Comparison of ENCODE assay signal across 8 cellular contexts in genomic region chr15:45167631-45168205, GRCh38. TPM values are rescaled to one million over a fixed set of nuclear protein-coding genes. Genes with fewer than 3 reads are reported as not detected.
DNase-seq lines count a peak whose midpoint lies in the region; ATAC-seq and TF ChIP-seq lines count a peak whose summit lies in the region.

No MANE protein-coding gene starts in this region.

- peak overlapping the region; percentile 66 to 76 (median 74) for H3K4me3 Mint-ChIP-seq in T-cell

- no peak overlapping the region for H3K27ac ChIP-seq in DOHH2 (ENCODE audit: low read depth, low read length)

- H3K36me3 ChIP-seq in DOHH2 (ENCODE audit: control insufficient read depth, low read length): no peaks in the 10 kb centered on the region

- CTCF ChIA-PET in T-cell (lab: Charles Lee): interaction anchor here (0.5 to 1.8 kb wide), 7 partner anchors 9 to 290 kb away, joined by 3 to 14 read pairs (median 5); no protein-coding TSS in a partner anchor

- TF ChIP-seq CTCF in DOHH2 (IDR thresholded peaks at IDR 0.05; ENCODE audit: low read depth, low read length, poor library complexity, severe bottlenecking) (no peak), fibroblast of pulmonary artery (IDR thresholded peaks at IDR 0.05; ENCODE audit: low read length, missing control alignments) (no peak), retinal pigment epithelial cell (conservative IDR thresholded peaks at IDR 0.05; ENCODE audit: low read depth, low read length) (no peak)

- POLR2A ChIA-PET in T-cell (lab: Charles Lee): interaction anchor here (0.9 to 1.6 kb wide), 2 partner anchors 33 to 114 kb away, joined by 3 to 7 read pairs; no protein-coding TSS in a partner anchor

- H4K20me1 ChIP-seq in DOHH2 (ENCODE audit: control insufficient read depth, insufficient read depth, low read depth, low read length): no peaks in the 10 kb centered on the region

- H3K27me3 Mint-ChIP-seq in T-cell: no peaks in the 10 kb centered on the region

- no peaks in the 10 kb centered on the region for H3K9me3 ChIP-seq in DOHH2 (ENCODE audit: control insufficient read depth, insufficient read depth, low read length)

- 0 out of 2 replicates have a peak, but pooled peaks cover 5% of the 10 kb centered on the region for H3F3A ChIP-seq in DOHH2 (ENCODE audit: control insufficient read depth, insufficient read depth)

- H3K27me3 ChIP-seq in DOHH2 (ENCODE audit: control insufficient read depth, low read length): no peaks in the 10 kb centered on the region

- DNase-seq in T-cell: no peak
- no peak for DNase-seq in fibroblast of pulmonary artery (ENCODE audit: low read depth)
- DNase-seq in retinal pigment epithelial cell (ENCODE audit: low read depth): no peak
- DNase-seq in ureter (ENCODE audit: low spot score): no peak
- no peak for DNase-seq in stimulated activated CD4-positive, alpha-beta T cell treated with anti-CD3 and anti-CD28 coated beads, Interleukin-2, amount 100 ng/mL, for 48 hours

- peaks cover 17% of the 10 kb centered on the region for H3K79me2 ChIP-seq in DOHH2 (ENCODE audit: control insufficient read depth, low read length)

- H3K9me2 ChIP-seq in DOHH2 (replicated peaks; ENCODE audit: control insufficient read depth, low read length): no peaks in the 10 kb centered on the region

- no peaks in the 10 kb centered on the region for H3K36me3 Mint-ChIP-seq in T-cell

- peak overlapping the region; percentile 82 for H3K4me2 ChIP-seq in DOHH2 (ENCODE audit: low read length)

- H3K4me1 ChIP-seq in DOHH2 (ENCODE audit: control insufficient read depth, low read length): peaks cover 31% of the 10 kb centered on the region

- H3K4me1 Mint-ChIP-seq in T-cell: peaks cover 11 to 23% (median 18%) of the 10 kb centered on the region in 3 donors

- H3K4me3 ChIP-seq in DOHH2 (ENCODE audit: low read length): peak overlapping the region; percentile 92
- peak overlapping the region; percentile 62 for H3K4me3 ChIP-seq in fibroblast of pulmonary artery (replicated peaks; ENCODE audit: low read depth, low read length)
- H3K4me3 ChIP-seq in retinal pigment epithelial cell (ENCODE audit: low read length): peak overlapping the region; percentile 65

- no peaks in the 10 kb centered on the region for H3K9me3 Mint-ChIP-seq in T-cell

- ATAC-seq in T-cell (replicated peaks in 1 of 4): no peak
- no peak for ATAC-seq in HG03432 (IDR thresholded peaks at IDR 0.05; ENCODE audit: unreplicated experiment)
- ATAC-seq in HG03135 (IDR thresholded peaks at IDR 0.05; ENCODE audit: unreplicated experiment): no peak

- peak overlapping the region; percentile 71 to 81 for H3K27ac Mint-ChIP-seq in T-cell

RNA-seq across cellular contexts. Expression of gene SHF, which starts 20.0 kb away (rescaled TPM):
- 1 to 10 TPM; 5.1 to 6.5 (median 5.6) TPM for total RNA-seq in T-cell
- total RNA-seq in ureter: 7.9 TPM

RNA-seq across cellular contexts. Expression of gene DUOX1, which starts 37.9 kb away (rescaled TPM):
- under 1 TPM in 4 of 5 donors, not detected in 1; 0.21 to 0.67 (median 0.34) TPM for total RNA-seq in T-cell
- 85.5 TPM for total RNA-seq in ureter

RNA-seq across cellular contexts. Expression of gene DUOXA1, which starts 38.0 kb away (rescaled TPM):
- 1 to 10 TPM in 2 of 5 donors, under 1 TPM in 3; 0.40 to 1.6 (median 0.91) TPM for total RNA-seq in T-cell
- 87.3 TPM for total RNA-seq in ureter

RNA-seq across cellular contexts. Expression of gene DUOXA2, which starts 53.6 kb away (rescaled TPM):
- total RNA-seq in T-cell (not detected), ureter (3.9 TPM)

RNA-seq across cellular contexts. Expression of gene DUOX2, which starts 53.7 kb away (rescaled TPM):
- total RNA-seq in T-cell (under 1 TPM in 3 of 5 donors, not detected in 2; 0.10 to 0.16 (median 0.12) TPM), ureter (92.1 TPM)

Comparison
In these comparisons a context has a peak if more than half of its experiments do, and no peak if none do; other contexts are left out.
1. RNA of gene DUOX1, which starts 37.9 kb away (total RNA-seq): 85.5 TPM in ureter (single experiment); 0.21 to 0.67 TPM in T-cell; every median in the first group is over 10 times any median in the second.
2. RNA of gene DUOXA1, which starts 38.0 kb away (total RNA-seq): 87.3 TPM in ureter (single experiment); 0.40 to 1.6 TPM in T-cell; every median in the first group is over 10 times any median in the second.
3. Peak in every context shown above with its lines, with median percentiles within 50 percentile points of each other: H3K4me3 ChIP-seq.